Comparison of ENCODE assay signal across 32 cellular contexts in the genomic region with DNA sequence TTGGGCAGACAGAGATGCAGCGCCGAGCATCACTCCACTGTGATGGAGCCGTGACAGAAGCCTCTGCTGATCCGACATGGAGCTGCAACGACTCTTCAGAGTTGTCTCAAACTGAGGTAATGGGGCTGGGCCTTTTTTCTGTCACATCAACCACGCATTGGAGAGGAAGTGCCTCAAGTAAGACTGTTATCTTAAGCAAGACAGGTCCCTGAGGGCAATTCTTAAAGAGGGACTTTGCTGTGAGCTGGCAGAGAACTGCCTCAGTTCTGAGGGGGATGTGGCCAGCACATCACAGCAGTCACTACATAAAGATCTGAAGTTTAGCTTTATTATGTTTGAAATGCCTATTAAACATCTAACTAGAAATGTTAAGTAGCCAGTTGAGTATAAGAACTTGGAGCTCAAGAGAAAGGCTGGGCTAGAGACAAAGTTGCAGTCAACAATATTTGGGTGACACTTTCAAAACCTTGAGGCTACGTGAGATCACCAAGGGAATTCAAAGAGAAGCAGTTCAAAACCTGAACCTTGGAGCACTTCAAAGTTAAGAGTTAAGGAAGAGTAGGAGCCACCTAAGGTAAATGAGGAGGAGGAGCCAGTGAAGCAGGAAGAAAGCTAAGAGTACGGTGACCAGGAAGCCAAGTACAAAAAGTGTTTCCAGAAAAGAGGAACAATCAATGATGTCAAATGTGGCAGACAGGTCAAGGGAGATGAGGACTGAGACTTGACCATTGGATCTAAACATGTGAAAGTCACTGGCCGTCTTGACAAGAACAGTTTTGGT.
"Had no signal": no experiment of that assay in that cellular context is flagged by ENCODE, and none has a peak within 500 bp of the region (broad histone marks: within the 10 kb centered on the region; RNA-seq: fewer than 3 reads in every experiment).

No MANE protein-coding gene starts in this region.

- H3K4me3 ChIP-seq: adrenal gland, body of pancreas, cardiac muscle cell, colonic mucosa, thoracic aorta had no signal

- DNase-seq: activated CD4-positive, alpha-beta T cell treated with anti-CD3 and anti-CD28 coated beads for 4 hours; activated CD4-positive, alpha-beta T cell treated with anti-CD3 and anti-CD28 coated beads, Interleukin-2, amount 50 U/mL, for 48 hours; activated CD8-positive, alpha-beta memory T cell treated with anti-CD3 and anti-CD28 coated beads for 24 hours; activated effector memory CD4-positive, alpha-beta T cell treated with Interleukin-2 at 50 U/mL for 16 hours; activated naive CD4-positive, alpha-beta T cell treated with Interleukin-2 at 50 U/mL for 16 hours; activated naive CD8-positive, alpha-beta T cell treated with anti-CD3 and anti-CD28 coated beads for 36 hours; adrenal gland; aorta; body of pancreas; cerebellar nuclear complex; colonic mucosa; effector CD8-positive, alpha-beta T cell; glutamatergic neuron; mammary epithelial cell; midbrain; naive thymus-derived CD8-positive, alpha-beta T cell; occipital lobe; right cardiac atrium; stimulated activated CD4-positive, alpha-beta T cell treated with anti-CD3 and anti-CD28 coated beads, Interleukin-4, amount 100 ng/mL, for 24 hours; T-cell had no signal

- H3K27me3 Mint-ChIP-seq: type B pancreatic cell had no signal

- H3K9me3 Mint-ChIP-seq: activated naive CD8-positive, alpha-beta T cell treated with anti-CD3 and anti-CD28 coated beads for 36 hours; naive thymus-derived CD8-positive, alpha-beta T cell; neural crest cell; stimulated activated effector memory CD8-positive, alpha-beta T cell treated with anti-CD3 and anti-CD28 coated beads, Interleukin-12 subunit alpha, Interleukin-12 subunit beta, amount 100 ng/mL, for 72 hours; stimulated activated naive CD8-positive, alpha-beta T cell treated with anti-CD3 and anti-CD28 coated beads, Interleukin-15, Interleukin-2, amounts not matched to agents 100 ng/mL and 50 ng/mL, for 24 hours; T-cell; T-helper 2 cell treated with Interferon-gamma antibody and Interleukin-4, amounts not matched to agents 5 μg/mL and 100 μg/mL, for 36 hours; type B pancreatic cell had no signal

- H3K27ac ChIP-seq: adrenal gland, body of pancreas, cardiac muscle cell, colonic mucosa, epithelial cell of prostate, thoracic aorta, VCaP had no signal

- ATAC-seq: body of pancreas; naive thymus-derived CD8-positive, alpha-beta T cell; right cardiac atrium; stimulated activated effector memory CD8-positive, alpha-beta T cell treated with anti-CD3 and anti-CD28 coated beads, Interleukin-12 subunit alpha, Interleukin-12 subunit beta, amount 100 ng/mL, for 72 hours; T-cell had no signal

- H3K4me3 Mint-ChIP-seq: activated naive CD8-positive, alpha-beta T cell treated with anti-CD3 and anti-CD28 coated beads for 36 hours; naive thymus-derived CD8-positive, alpha-beta T cell; neural crest cell; stimulated activated effector memory CD8-positive, alpha-beta T cell treated with anti-CD3 and anti-CD28 coated beads, Interleukin-12 subunit alpha, Interleukin-12 subunit beta, amount 100 ng/mL, for 72 hours; stimulated activated naive CD8-positive, alpha-beta T cell treated with anti-CD3 and anti-CD28 coated beads, Interleukin-15, Interleukin-2, amounts not matched to agents 100 ng/mL and 50 ng/mL, for 24 hours; T-cell; T-helper 2 cell treated with Interferon-gamma antibody and Interleukin-4, amounts not matched to agents 5 μg/mL and 100 μg/mL, for 36 hours; type B pancreatic cell had no signal

- FAIRE-seq: endometrium, frontal cortex, islet of Langerhans had no signal

- H3K36me3 ChIP-seq: adrenal gland, cardiac muscle cell, colonic mucosa, thoracic aorta had no signal

- H3K4me1 ChIP-seq: adrenal gland, body of pancreas, colonic mucosa had no signal

- H3K27ac Mint-ChIP-seq: activated naive CD8-positive, alpha-beta T cell treated with anti-CD3 and anti-CD28 coated beads for 36 hours; naive thymus-derived CD8-positive, alpha-beta T cell; stimulated activated effector memory CD8-positive, alpha-beta T cell treated with anti-CD3 and anti-CD28 coated beads, Interleukin-12 subunit alpha, Interleukin-12 subunit beta, amount 100 ng/mL, for 72 hours; stimulated activated naive CD8-positive, alpha-beta T cell treated with anti-CD3 and anti-CD28 coated beads, Interleukin-15, Interleukin-2, amounts not matched to agents 100 ng/mL and 50 ng/mL, for 24 hours; T-cell; T-helper 2 cell treated with Interferon-gamma antibody and Interleukin-4, amounts not matched to agents 5 μg/mL and 100 μg/mL, for 36 hours; type B pancreatic cell had no signal

- H3K4me1 Mint-ChIP-seq: activated naive CD8-positive, alpha-beta T cell treated with anti-CD3 and anti-CD28 coated beads for 36 hours; naive thymus-derived CD8-positive, alpha-beta T cell; neural crest cell; stimulated activated effector memory CD8-positive, alpha-beta T cell treated with anti-CD3 and anti-CD28 coated beads, Interleukin-12 subunit alpha, Interleukin-12 subunit beta, amount 100 ng/mL, for 72 hours; T-cell had no signal

- H3K36me3 Mint-ChIP-seq: activated naive CD8-positive, alpha-beta T cell treated with anti-CD3 and anti-CD28 coated beads for 36 hours; naive thymus-derived CD8-positive, alpha-beta T cell; stimulated activated effector memory CD8-positive, alpha-beta T cell treated with anti-CD3 and anti-CD28 coated beads, Interleukin-12 subunit alpha, Interleukin-12 subunit beta, amount 100 ng/mL, for 72 hours; T-cell; type B pancreatic cell had no signal

- H3K27me3 ChIP-seq: body of pancreas, cardiac muscle cell, colonic mucosa had no signal

- H3K9me3 ChIP-seq: adrenal gland, body of pancreas, colonic mucosa, thoracic aorta had no signal
